ENCODE assay signal across 20 cellular contexts in genomic region chr13:64936879-64937278, GRCh38.
"Had no signal": no experiment of that assay in that cellular context is flagged by ENCODE, and none has a peak within 500 bp of the region (broad histone marks: within the 10 kb centered on the region; RNA-seq: fewer than 3 reads in every experiment).

No MANE protein-coding gene starts in this region.

- H3K36me3 Mint-ChIP-seq: naive thymus-derived CD4-positive, alpha-beta T cell; stimulated activated effector memory CD8-positive, alpha-beta T cell treated with anti-CD3 and anti-CD28 coated beads, Interleukin-12 subunit alpha, Interleukin-12 subunit beta, amount 100 ng/mL, for 72 hours; type B pancreatic cell had no signal

- H3K9me3 Mint-ChIP-seq: nephron progenitor cell, type B pancreatic cell had no signal

- H3K4me3 Mint-ChIP-seq: naive thymus-derived CD4-positive, alpha-beta T cell; nephron progenitor cell; stimulated activated effector memory CD8-positive, alpha-beta T cell treated with anti-CD3 and anti-CD28 coated beads, Interleukin-12 subunit alpha, Interleukin-12 subunit beta, amount 100 ng/mL, for 72 hours; type B pancreatic cell had no signal

- H3K27me3 Mint-ChIP-seq: naive thymus-derived CD4-positive, alpha-beta T cell; type B pancreatic cell had no signal

- H3K9me3 ChIP-seq: heart left ventricle, psoas muscle, right lobe of liver, suprapubic skin, thyroid gland had no signal

- DNase-seq: dorsolateral prefrontal cortex; effector CD8-positive, alpha-beta T cell; foreskin melanocyte; heart left ventricle; hippocampal formation; kidney glomerular epithelial cell; mammary epithelial cell; naive thymus-derived CD4-positive, alpha-beta T cell; nephron progenitor cell; psoas muscle; retina; right lobe of liver; stimulated activated CD4-positive, alpha-beta T cell treated with anti-CD3 and anti-CD28 coated beads, Interleukin-4, amount 100 ng/mL, for 1 hour; stimulated activated CD8-positive, alpha-beta memory T cell treated with anti-CD3 and anti-CD28 coated beads, Interleukin-4, amount 100 ng/mL, for 48 hours; stimulated activated naive CD8-positive, alpha-beta T cell treated with anti-CD3 and anti-CD28 coated beads, Interleukin-15, Interleukin-2, amounts not matched to agents 100 U/mL and 50 U/mL, for 24 hours; thyroid gland had no signal

- H3K4me1 Mint-ChIP-seq: naive thymus-derived CD4-positive, alpha-beta T cell; nephron progenitor cell; stimulated activated effector memory CD8-positive, alpha-beta T cell treated with anti-CD3 and anti-CD28 coated beads, Interleukin-12 subunit alpha, Interleukin-12 subunit beta, amount 100 ng/mL, for 72 hours had no signal

- ATAC-seq: heart left ventricle; left lobe of liver; naive thymus-derived CD4-positive, alpha-beta T cell; psoas muscle; right lobe of liver; stimulated activated effector memory CD8-positive, alpha-beta T cell treated with anti-CD3 and anti-CD28 coated beads, Interleukin-12 subunit alpha, Interleukin-12 subunit beta, amount 100 ng/mL, for 72 hours; stimulated activated naive CD8-positive, alpha-beta T cell treated with anti-CD3 and anti-CD28 coated beads, Interleukin-15, Interleukin-2, amounts not matched to agents 100 U/mL and 50 U/mL, for 24 hours had no signal

- H3K4me1 ChIP-seq: heart left ventricle, psoas muscle, right lobe of liver, suprapubic skin, thyroid gland had no signal

- H3K27me3 ChIP-seq: dorsolateral prefrontal cortex, heart left ventricle, right lobe of liver, suprapubic skin, thyroid gland had no signal

- H3K36me3 ChIP-seq: heart left ventricle, right lobe of liver, suprapubic skin, thyroid gland had no signal

- H3K27ac Mint-ChIP-seq: naive thymus-derived CD4-positive, alpha-beta T cell; nephron progenitor cell; stimulated activated effector memory CD8-positive, alpha-beta T cell treated with anti-CD3 and anti-CD28 coated beads, Interleukin-12 subunit alpha, Interleukin-12 subunit beta, amount 100 ng/mL, for 72 hours; type B pancreatic cell had no signal

- H3K4me3 ChIP-seq: dorsolateral prefrontal cortex, heart left ventricle, psoas muscle, right lobe of liver, suprapubic skin, thyroid gland had no signal

- H3K27ac ChIP-seq: dorsolateral prefrontal cortex, heart left ventricle, psoas muscle, right lobe of liver, suprapubic skin, thyroid gland had no signal
